ENCODE assay signal across 29 cellular contexts in genomic region chr17:49976828-49977202, GRCh38. TPM values are rescaled to one million over a fixed set of nuclear protein-coding genes. Genes with fewer than 3 reads are reported as not detected.
"Had no signal": no experiment of that assay in that cellular context is flagged by ENCODE, and none has a peak within 500 bp of the region (broad histone marks: within the 10 kb centered on the region; RNA-seq: fewer than 3 reads in every experiment).

No MANE protein-coding gene starts in this region.

- H3K36me3 ChIP-seq: colonic mucosa, gastrocnemius medialis, ovary, spleen, tibial artery, upper lobe of left lung had no signal

- H3K27me3 ChIP-seq: ovary, testis had no signal

- H3K27ac ChIP-seq: colonic mucosa, epithelial cell of prostate, gastrocnemius medialis, ovary, psoas muscle, spleen, testis, tibial artery, upper lobe of left lung had no signal

- FAIRE-seq: kidney, urothelium cell line had no signal

- H3K4me1 ChIP-seq: colonic mucosa had no signal

- H3K4me3 ChIP-seq: colonic mucosa, gastrocnemius medialis, lung, ovary, psoas muscle, skin epidermis, spleen, testis, tibial artery, upper lobe of left lung had no signal

- ATAC-seq: esophagus mucosa; gastrocnemius medialis; left lobe of liver; natural killer cell; psoas muscle; right cardiac atrium; stimulated activated memory B cell treated with anti-CD40 and anti-IgM and Interleukin-4, amounts not matched to agents 10 μg/mL and 1 μg/mL and 100 μg/mL, for 72 hours; stimulated activated naive CD8-positive, alpha-beta T cell treated with anti-CD3 and anti-CD28 coated beads, Interleukin-15, Interleukin-2, amounts not matched to agents 100 U/mL and 50 U/mL, for 24 hours had no signal

- DNase-seq: colonic mucosa; effector CD8-positive, alpha-beta T cell; foreskin fibroblast; gastrocnemius medialis; head of caudate nucleus; kidney; natural killer cell; nucleus accumbens; ovary; psoas muscle; spleen; stimulated activated CD4-positive, alpha-beta T cell treated with anti-CD3 and anti-CD28 coated beads, Interleukin-4, amount 100 ng/mL, for 4 hours; stimulated activated naive CD8-positive, alpha-beta T cell treated with anti-CD3 and anti-CD28 coated beads, Interleukin-15, Interleukin-2, amounts not matched to agents 100 U/mL and 50 U/mL, for 24 hours; substantia nigra; testis; tibial artery; upper lobe of left lung had no signal

- H3K9me3 ChIP-seq: colonic mucosa, gastrocnemius medialis, ovary, psoas muscle, spleen, testis, tibial artery, upper lobe of left lung had no signal

RNA-seq across cellular contexts. Expression of gene DLX4, which starts 7.8 kb away (rescaled TPM):
- total RNA-seq: gastrocnemius medialis, glomerular endothelial cell, left lobe of liver, liver, psoas muscle had no signal

RNA-seq across cellular contexts. Expression of gene DLX3, which starts 18.2 kb away (rescaled TPM):
- total RNA-seq: gastrocnemius medialis, glomerular endothelial cell, left lobe of liver, liver, mononuclear cell, natural killer cell, psoas muscle, renal cortical epithelial cell, spleen had no signal
